Comparison of ENCODE assay signal across 1 cellular context in genomic region chr4:126779446-126780166, GRCh38.
TF ChIP-seq lines count a peak whose summit lies in the region.

No MANE protein-coding gene starts in this region.

TF ChIP-seq in K562, 482 proteins besides CTCF, POLR2A, EP300 and RAD21 (continued from another document and continues in another):
- TF ChIP-seq THRA (IDR thresholded peaks at IDR 0.05), result no peak
- TF ChIP-seq MTA2 (IDR thresholded peaks at IDR 0.05; ENCODE audit: low read depth), result no peak
- TF ChIP-seq AFF1 (IDR thresholded peaks at IDR 0.05; ENCODE audit: low read depth in 1 of 2, partially characterized antibody in 2 of 2), result peak in 1 of 2 experiments; percentile 17
- no peak for TF ChIP-seq ZNF561 (CRISPR knock-in tag; conservative IDR thresholded peaks at IDR 0.05)
- no peak for TF ChIP-seq KAT8 (IDR thresholded peaks at IDR 0.05; ENCODE audit: low read depth)
- TF ChIP-seq ZNF717 (CRISPR knock-in tag; IDR thresholded peaks at IDR 0.05), result no peak
- TF ChIP-seq PHF8 (IDR thresholded peaks at IDR 0.05; ENCODE audit: borderline replicate concordance, low read length), result peak; percentile 31; the same call in 1 of the 2 replicates
- TF ChIP-seq E2F6 (IDR thresholded peaks at IDR 0.05; ENCODE audit: borderline replicate concordance in 1 of 2, extremely low read depth in 1 of 2, insufficient read depth in 1 of 2, insufficient read length in 1 of 2, low read depth in 1 of 2, low read length in 1 of 2, poor library complexity in 1 of 2, severe bottlenecking in 1 of 2), result peak in 1 of 2 experiments; percentile 50
- no peak for TF ChIP-seq ETV1 (tag; conservative IDR thresholded peaks at IDR 0.05; ENCODE audit: low read depth)
- no peak for TF ChIP-seq FOXP4 (CRISPR knock-in tag; IDR thresholded peaks at IDR 0.05; ENCODE audit: borderline replicate concordance)
- peak; percentile 50; the same call in 1 of the 2 replicates for TF ChIP-seq CXXC5 (CRISPR knock-in tag; IDR thresholded peaks at IDR 0.05)
- no peak for TF ChIP-seq TBL1XR1 (IDR thresholded peaks at IDR 0.05; ENCODE audit: low read length in 2 of 2)
- no peak for TF ChIP-seq IRF9 (tag; IDR thresholded peaks at IDR 0.05)
- TF ChIP-seq MAZ (CRISPR knock-in tag; conservative IDR thresholded peaks at IDR 0.05 in 1 of 2, IDR thresholded peaks at IDR 0.05 in 1 of 2), result peak in 1 of 2 experiments; percentile 49; a peak in 1 of 4 replicates
- TF ChIP-seq ZC3H8 (IDR thresholded peaks at IDR 0.05), result no peak
- no peak for TF ChIP-seq BDP1 (IDR thresholded peaks at IDR 0.05; ENCODE audit: insufficient read depth, insufficient read length)
- TF ChIP-seq HBP1 (CRISPR knock-in tag; IDR thresholded peaks at IDR 0.05), result no peak
- no peak for TF ChIP-seq MYNN (IDR thresholded peaks at IDR 0.05)
- no peak for TF ChIP-seq MYNN (CRISPR knock-in tag; IDR thresholded peaks at IDR 0.05)
- TF ChIP-seq NCOA1 (IDR thresholded peaks at IDR 0.05; ENCODE audit: low read depth), result no peak
- TF ChIP-seq CHD4 (IDR thresholded peaks at IDR 0.05; ENCODE audit: insufficient read depth, insufficient replicate concordance, low read depth, low read length, poor library complexity, severe bottlenecking), result no peak
- 0 out of 2 replicates have a peak, but pooled peaks have one; percentile 45 for TF ChIP-seq E2F1 (CRISPR knock-in tag; IDR thresholded peaks at IDR 0.05)
- no peak for TF ChIP-seq KHSRP (IDR thresholded peaks at IDR 0.05)
- no peak for TF ChIP-seq RBM34 (IDR thresholded peaks at IDR 0.05; ENCODE audit: borderline replicate concordance, insufficient read depth, low read length)
- no peak for TF ChIP-seq NR2C2 (CRISPR knock-in tag; IDR thresholded peaks at IDR 0.05)
- peak; percentile 74 for TF ChIP-seq NR2C2 (tag; IDR thresholded peaks at IDR 0.05)
- no peak for TF ChIP-seq GTF3C2 (IDR thresholded peaks at IDR 0.05; ENCODE audit: borderline replicate concordance, extremely low read depth, insufficient read length)
- TF ChIP-seq ZBTB7A (IDR thresholded peaks at IDR 0.05; ENCODE audit: borderline replicate concordance, control insufficient read depth, low read depth, low read length), result no peak
- no peak for TF ChIP-seq ZBTB8A (IDR thresholded peaks at IDR 0.05; ENCODE audit: partially characterized antibody)
- TF ChIP-seq ZNF407 (IDR thresholded peaks at IDR 0.05; ENCODE audit: low read depth), result no peak
- TF ChIP-seq ZNF76 (CRISPR knock-in tag; IDR thresholded peaks at IDR 0.05; ENCODE audit: borderline replicate concordance), result 0 out of 2 replicates have a peak, but pooled peaks have one; percentile 33
- peak; percentile 25; the same call in 1 of the 2 replicates for TF ChIP-seq DPF2 (IDR thresholded peaks at IDR 0.05)
- no peak for TF ChIP-seq ZC3H4 (CRISPR knock-in tag; IDR thresholded peaks at IDR 0.05; ENCODE audit: borderline replicate concordance)
- no peak for TF ChIP-seq ZSCAN29 (IDR thresholded peaks at IDR 0.05)
